In genomic region chr11:54832676-54833075, GRCh38 we compare ENCODE assay signal across 25 cellular contexts.
DNase-seq lines count a peak whose midpoint lies in the region; ATAC-seq and TF ChIP-seq lines count a peak whose summit lies in the region.
"Had no signal": no experiment of that assay in that cellular context is flagged by ENCODE, and none has a peak within 500 bp of the region (broad histone marks: within the 10 kb centered on the region; RNA-seq: fewer than 3 reads in every experiment).

No MANE protein-coding gene starts in this region.

- DNase-seq in brain pericyte (ENCODE audit: low read depth, low spot score): peak; percentile 0
- no peak for DNase-seq in endodermal cell
- DNase-seq in sigmoid colon: peak; percentile 51
- DNase-seq in stimulated activated naive CD8-positive, alpha-beta T cell treated with anti-CD3 and anti-CD28 coated beads, Interleukin-15, Interleukin-2, amounts not matched to agents 100 U/mL and 50 U/mL, for 24 hours: no peak
- no peak for DNase-seq in AML-193 (lab: John Stamatoyannopoulos, UW)
- DNase-seq: BE2C; C1 segment of cervical spinal cord; CD4-positive, alpha-beta memory T cell; CD4-positive, CD25-positive, alpha-beta regulatory T cell; CD8-positive, alpha-beta memory T cell; COR-L47; DMS 273 treated with DMSO at 0.1 percent for 48 hours; DMS153; DMS53; DMS79; DND-41; EL; GDM1 had no signal

- H3K27me3 ChIP-seq in endodermal cell (ENCODE audit: control insufficient read depth, insufficient read depth, low read length, poor library complexity, severe bottlenecking) (no peaks in the 10 kb centered on the region), sigmoid colon (no peaks in the 10 kb centered on the region), subcutaneous abdominal adipose tissue (ENCODE audit: control insufficient read depth in 5 of 5, insufficient read depth in 4 of 5, low read length in 5 of 5) (no peaks in the 10 kb centered on the region)
- H3K27me3 ChIP-seq: BE2C, BLaER1 had no signal

- H3K36me3 Mint-ChIP-seq in endodermal cell (ENCODE audit: low read depth): no peaks in the 10 kb centered on the region
- H3K36me3 Mint-ChIP-seq: CD14-positive monocyte; CD4-positive, CD25-positive, alpha-beta regulatory T cell had no signal

- no peak for ATAC-seq in stimulated activated naive CD8-positive, alpha-beta T cell treated with anti-CD3 and anti-CD28 coated beads, Interleukin-15, Interleukin-2, amounts not matched to agents 100 U/mL and 50 U/mL, for 24 hours
- ATAC-seq in HG02885 (IDR thresholded peaks at IDR 0.05; ENCODE audit: poor library complexity, unreplicated experiment): no peak
- ATAC-seq: A549, GM12878 had no signal

- H3K9ac ChIP-seq in endodermal cell (ENCODE audit: extremely low read depth, low read length, poor library complexity, severe bottlenecking) (no peak overlapping the region), subcutaneous abdominal adipose tissue (ENCODE audit: low read length in 5 of 5) (no peak overlapping the region)
- H3K9ac ChIP-seq: BLaER1 had no signal

- no peak for TF ChIP-seq EP300 in sigmoid colon (IDR thresholded peaks at IDR 0.05)

- 43 to 56% methylated on average over 3 of the region's 3 CpGs for WGBS in endodermal cell (ENCODE audit: insufficient coverage in 1 of 2, insufficient read length in 1 of 2), 2 experiments
- WGBS in sigmoid colon, 2 donors: 49 to 51% methylated on average over 3 of the region's 3 CpGs

- H3K4me3 ChIP-seq in endodermal cell (ENCODE audit: low read length) (peak overlapping the region; percentile 62), sigmoid colon (no peak overlapping the region), subcutaneous abdominal adipose tissue (ENCODE audit: low read depth in 1 of 5, low read length in 5 of 5) (peak overlapping the region in 3 of 5 donors; percentile 15 to 44 (median 28))
- H3K4me3 ChIP-seq: A549, BLaER1, GM12878 had no signal

- TF ChIP-seq CTCF in endodermal cell (conservative IDR thresholded peaks at IDR 0.05): no peak
- no peak for TF ChIP-seq CTCF in sigmoid colon (IDR thresholded peaks at IDR 0.05)

- no peaks in the 10 kb centered on the region for H3K27me3 Mint-ChIP-seq in endodermal cell (ENCODE audit: insufficient read depth)
- H3K27me3 Mint-ChIP-seq: CD4-positive, alpha-beta memory T cell; CD4-positive, CD25-positive, alpha-beta regulatory T cell had no signal

- no peak overlapping the region for H3K27ac Mint-ChIP-seq in endodermal cell
- H3K27ac Mint-ChIP-seq: CD14-positive monocyte; CD4-positive, alpha-beta memory T cell; CD8-positive, alpha-beta memory T cell had no signal

- no peak for TF ChIP-seq POLR2A in sigmoid colon (IDR thresholded peaks at IDR 0.05)

- H3K4me1 ChIP-seq in endodermal cell (ENCODE audit: control insufficient read depth, insufficient read depth, low read length) (no peaks in the 10 kb centered on the region), sigmoid colon (no peaks in the 10 kb centered on the region), subcutaneous abdominal adipose tissue (ENCODE audit: control insufficient read depth in 5 of 5, insufficient read depth in 5 of 5, low read length in 5 of 5) (no peaks in the 10 kb centered on the region)
- H3K4me1 ChIP-seq: A549, BE2C, BLaER1 had no signal

- H3K27ac ChIP-seq in endodermal cell (ENCODE audit: low read depth, low read length) (no peak overlapping the region), sigmoid colon (no peak overlapping the region), subcutaneous abdominal adipose tissue (ENCODE audit: low read depth, low read length) (no peak overlapping the region)
- H3K27ac ChIP-seq: 22Rv1, A549, BLaER1 had no signal

- H3K9me3 ChIP-seq in endodermal cell (ENCODE audit: control insufficient read depth, low read length) (peaks cover 82% of the 10 kb centered on the region), sigmoid colon (peaks cover 0 to 22% (median 16%) of the 10 kb centered on the region in 4 donors), subcutaneous abdominal adipose tissue (ENCODE audit: control insufficient read depth in 5 of 5, low read length in 5 of 5) (peaks cover 13 to 73% (median 41%) of the 10 kb centered on the region in 5 donors)
- H3K9me3 ChIP-seq: BE2C had no signal

- no peaks in the 10 kb centered on the region for H3K4me1 Mint-ChIP-seq in endodermal cell
- H3K4me1 Mint-ChIP-seq: CD14-positive monocyte; CD4-positive, alpha-beta memory T cell; CD4-positive, CD25-positive, alpha-beta regulatory T cell; CD8-positive, alpha-beta memory T cell had no signal

- intact Hi-C loops in sigmoid colon (cut with DNase I): no loop called here

- H3K36me3 ChIP-seq in endodermal cell (ENCODE audit: control insufficient read depth, insufficient read depth, low read length) (no peaks in the 10 kb centered on the region), sigmoid colon (no peaks in the 10 kb centered on the region), subcutaneous abdominal adipose tissue (ENCODE audit: control insufficient read depth in 5 of 5, insufficient read depth in 5 of 5, low read length in 5 of 5) (no peaks in the 10 kb centered on the region)
- H3K36me3 ChIP-seq: BE2C, BLaER1 had no signal

- peaks cover 96% of the 10 kb centered on the region for H3K9me3 Mint-ChIP-seq in endodermal cell

- no peak overlapping the region for H3K4me3 Mint-ChIP-seq in endodermal cell
- H3K4me3 Mint-ChIP-seq: CD14-positive monocyte; CD4-positive, alpha-beta memory T cell; CD4-positive, CD25-positive, alpha-beta regulatory T cell; CD8-positive, alpha-beta memory T cell had no signal

Comparison
In these comparisons a context has a peak if more than half of its experiments do, and no peak if none do; other contexts are left out.
1. DNase-seq: peak in brain pericyte (single experiment) and sigmoid colon (single experiment); none in endodermal cell (single experiment), stimulated activated naive CD8-positive, alpha-beta T cell treated with anti-CD3 and anti-CD28 coated beads, Interleukin-15, Interleukin-2, amounts not matched to agents 100 U/mL and 50 U/mL, for 24 hours (single experiment) and AML-193 (0 of 2).
2. H3K4me3 ChIP-seq: peak in endodermal cell (single experiment) and subcutaneous abdominal adipose tissue (3 of 5); none in sigmoid colon (0 of 4).